19 cellular contexts compared by ENCODE assay signal in the genomic region with DNA sequence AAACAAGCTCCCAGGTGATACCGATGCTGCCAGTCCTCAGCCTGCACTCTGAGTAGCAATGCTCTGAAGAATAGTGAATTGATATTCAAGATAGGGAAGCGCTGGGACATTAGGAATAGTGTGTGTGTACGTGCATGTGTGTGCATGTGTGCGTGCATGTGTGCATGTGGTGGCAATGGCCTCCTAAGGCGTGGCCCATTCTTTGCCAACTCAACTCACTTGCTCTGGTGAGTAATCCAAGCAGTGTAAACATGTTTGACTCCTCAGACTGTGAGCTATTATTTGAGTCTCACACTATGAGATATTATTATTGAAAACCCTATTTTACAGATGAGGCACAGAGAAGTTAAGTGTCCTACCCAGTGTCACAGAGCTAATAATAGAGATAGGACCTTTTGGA.
"Had no signal": no experiment of that assay in that cellular context is flagged by ENCODE, and none has a peak within 500 bp of the region (broad histone marks: within the 10 kb centered on the region; RNA-seq: fewer than 3 reads in every experiment).

No MANE protein-coding gene starts in this region.

- H3K4me3 ChIP-seq: coronary artery, hepatocyte, left lung, spleen had no signal

- DNase-seq: activated CD4-positive, alpha-beta T cell treated with anti-CD3 and anti-CD28 coated beads for 1 hour; activated CD4-positive, alpha-beta T cell treated with anti-CD3 and anti-CD28 coated beads, Interleukin-2, amount 50 U/mL, for 1 hour; activated CD8-positive, alpha-beta T cell treated with anti-CD3 and anti-CD28 coated beads, Interleukin-2, amount 10 ng/mL, durations not matched to agents 7 days and 5 days; activated naive CD4-positive, alpha-beta T cell treated with Interleukin-2 at 50 U/mL for 16 hours; activated naive CD8-positive, alpha-beta T cell treated with anti-CD3 and anti-CD28 coated beads for 36 hours; activated T-cell treated with anti-CD3 and anti-CD28 coated beads, Interleukin-2, amount 50 U/mL, for 1 hour; cerebellar nuclear complex; endodermal cell; glutamatergic neuron; immature natural killer cell; kidney glomerular epithelial cell; left lung; spleen; stimulated activated CD4-positive, alpha-beta T cell treated with anti-CD3 and anti-CD28 coated beads, Interleukin-4, amount 100 ng/mL, for 24 hours; stimulated activated naive CD8-positive, alpha-beta T cell treated with anti-CD3 and anti-CD28 coated beads, Interleukin-15, Interleukin-2, amounts not matched to agents 100 U/mL and 50 U/mL, for 24 hours had no signal

- H3K27me3 ChIP-seq: hepatocyte had no signal

- H3K4me1 ChIP-seq: left lung, spleen had no signal

- H3K36me3 ChIP-seq: left lung, spleen had no signal

- ATAC-seq: activated CD8-positive, alpha-beta T cell treated with anti-CD3 and anti-CD28 coated beads, Interleukin-2, amount 10 ng/mL, durations not matched to agents 7 days and 5 days; activated T-helper 17 cell treated with anti-CD3 and anti-CD28 coated beads, Interleukin-2, amount 50 U/mL, for 72 hours; left lung; natural killer cell treated with Interleukin-12 subunit alpha and Interleukin-12 subunit beta and Interleukin-15 and Interleukin-18, amount 100 ng/mL, for 72 hours; stimulated activated naive CD8-positive, alpha-beta T cell treated with anti-CD3 and anti-CD28 coated beads, Interleukin-15, Interleukin-2, amounts not matched to agents 100 U/mL and 50 U/mL, for 24 hours had no signal

- H3K27ac ChIP-seq: coronary artery, hepatocyte, left lung, spleen had no signal
